ENCODE assay signal across 8 cellular contexts in genomic region chr1:39214998-39215873, GRCh38. TPM values are rescaled to one million over a fixed set of nuclear protein-coding genes. Genes with fewer than 3 reads are reported as not detected.
DNase-seq lines count a peak whose midpoint lies in the region; ATAC-seq and TF ChIP-seq lines count a peak whose summit lies in the region.

No MANE protein-coding gene starts in this region.

- WGBS in heart left ventricle, 4 donors: 36 to 58% (median 55%) methylated on average over 11 of the region's 11 CpGs

- no peaks in the 10 kb centered on the region for H3K27me3 ChIP-seq in heart left ventricle

- H3K4me1 ChIP-seq in heart left ventricle: peaks cover 3 to 85% (median 69%) of the 10 kb centered on the region in 12 donors

- H3K4me3 Mint-ChIP-seq in activated CD4-positive, alpha-beta memory T cell treated with anti-CD3 and anti-CD28 coated beads for 36 hours: peak overlapping the region; percentile 88
- H3K4me3 Mint-ChIP-seq in stimulated activated effector memory CD8-positive, alpha-beta T cell treated with anti-CD3 and anti-CD28 coated beads, Interleukin-12 subunit alpha, Interleukin-12 subunit beta, amount 100 ng/mL, for 72 hours: peak overlapping the region; percentile 84

- H3K36me3 Mint-ChIP-seq in activated CD4-positive, alpha-beta memory T cell treated with anti-CD3 and anti-CD28 coated beads for 36 hours: peaks cover 27% of the 10 kb centered on the region
- peaks cover 52% of the 10 kb centered on the region for H3K36me3 Mint-ChIP-seq in stimulated activated effector memory CD8-positive, alpha-beta T cell treated with anti-CD3 and anti-CD28 coated beads, Interleukin-12 subunit alpha, Interleukin-12 subunit beta, amount 100 ng/mL, for 72 hours

- H3K4me1 Mint-ChIP-seq in activated CD4-positive, alpha-beta memory T cell treated with anti-CD3 and anti-CD28 coated beads for 36 hours (ENCODE audit: low read depth): peaks cover 54% of the 10 kb centered on the region
- H3K4me1 Mint-ChIP-seq in stimulated activated effector memory CD8-positive, alpha-beta T cell treated with anti-CD3 and anti-CD28 coated beads, Interleukin-12 subunit alpha, Interleukin-12 subunit beta, amount 100 ng/mL, for 72 hours: peaks cover 43% of the 10 kb centered on the region

- H3K9me3 Mint-ChIP-seq in activated CD4-positive, alpha-beta memory T cell treated with anti-CD3 and anti-CD28 coated beads for 36 hours: peaks cover 4% of the 10 kb centered on the region
- H3K9me3 Mint-ChIP-seq in stimulated activated effector memory CD8-positive, alpha-beta T cell treated with anti-CD3 and anti-CD28 coated beads, Interleukin-12 subunit alpha, Interleukin-12 subunit beta, amount 100 ng/mL, for 72 hours: no peaks in the 10 kb centered on the region

- no peak for TF ChIP-seq CTCF in heart left ventricle (IDR thresholded peaks at IDR 0.05)

- H3K27me3 Mint-ChIP-seq in activated CD4-positive, alpha-beta memory T cell treated with anti-CD3 and anti-CD28 coated beads for 36 hours: no peaks in the 10 kb centered on the region

- CTCF ChIA-PET in activated CD4-positive, alpha-beta memory T cell treated with anti-CD3 and anti-CD28 coated beads for 36 hours (lab: Charles Lee): interaction anchor here (0.6 to 8.1 kb wide), 12 partner anchors 9 to 196 kb away, joined by 3 to 59 read pairs (median 4); partner anchors contain the start of gene MACF1

- POLR2A ChIA-PET in activated CD4-positive, alpha-beta memory T cell treated with anti-CD3 and anti-CD28 coated beads for 36 hours (lab: Charles Lee): interaction anchor here (0.5 to 7.4 kb wide), 12 partner anchors 9 to 35 kb away, joined by 3 to 93 read pairs (median 3); partner anchors contain the start of gene MACF1

- no peaks in the 10 kb centered on the region for H3K9me3 ChIP-seq in heart left ventricle

- no peaks in the 10 kb centered on the region for H3K36me3 ChIP-seq in heart left ventricle

- H3K27ac Mint-ChIP-seq in activated CD4-positive, alpha-beta memory T cell treated with anti-CD3 and anti-CD28 coated beads for 36 hours: peak overlapping the region; percentile 88
- peak overlapping the region; percentile 87 for H3K27ac Mint-ChIP-seq in stimulated activated effector memory CD8-positive, alpha-beta T cell treated with anti-CD3 and anti-CD28 coated beads, Interleukin-12 subunit alpha, Interleukin-12 subunit beta, amount 100 ng/mL, for 72 hours

- peak overlapping the region in 11 of 12 donors; percentile 73 to 92 (median 81) for H3K27ac ChIP-seq in heart left ventricle

- TF ChIP-seq POLR2A in heart left ventricle (IDR thresholded peaks at IDR 0.05): no peak

- H3K4me3 ChIP-seq in heart left ventricle: peak overlapping the region in 9 of 12 donors; percentile 13 to 57 (median 34)

- intact Hi-C loops in activated CD4-positive, alpha-beta memory T cell treated with anti-CD3 and anti-CD28 coated beads for 36 hours (cut with micrococcal nuclease): loop anchor here (1.0 kb wide), 2 partner anchors 10 to 19 kb away; no protein-coding TSS in a partner anchor
- intact Hi-C loops in heart left ventricle (cut with DNase I): loop anchor here in 1 of 10 donors (5.0 kb wide), 1 partner anchor 42 kb away; no protein-coding TSS in a partner anchor

- ATAC-seq in HG03520 (IDR thresholded peaks at IDR 0.05; ENCODE audit: unreplicated experiment): peak; percentile 46
- ATAC-seq in heart left ventricle: peak; percentile 43 to 70 (median 52)
- peak; percentile 74 for ATAC-seq in stimulated activated effector memory CD8-positive, alpha-beta T cell treated with anti-CD3 and anti-CD28 coated beads, Interleukin-12 subunit alpha, Interleukin-12 subunit beta, amount 100 ng/mL, for 72 hours
- no peak for ATAC-seq in HG03457 (IDR thresholded peaks at IDR 0.05; ENCODE audit: unreplicated experiment)

- DNase-seq in AML-193 (lab: John Stamatoyannopoulos, UW): peak; percentile 66
- peak; percentile 58 for DNase-seq in GM19238 (ENCODE audit: insufficient read length, low spot score)
- DNase-seq in activated CD4-positive, alpha-beta memory T cell treated with anti-CD3 and anti-CD28 coated beads for 36 hours: peak; percentile 65
- DNase-seq in heart left ventricle: peak in 3 of 5 donors; percentile 33 to 57 (median 40)
- peak in 1 of 2 donors; percentile 64 for DNase-seq in stimulated activated effector memory CD8-positive, alpha-beta T cell treated with anti-CD3 and anti-CD28 coated beads, Interleukin-12 subunit alpha, Interleukin-12 subunit beta, amount 100 ng/mL, for 72 hours (ENCODE audit: low spot score in 2 of 2)
- no peak for DNase-seq in COLO829 (ENCODE audit: low spot score)

RNA-seq across cellular contexts. Expression of gene MACF1, which starts 10.7 kb away (rescaled TPM):
- total RNA-seq in activated CD4-positive, alpha-beta memory T cell treated with anti-CD3 and anti-CD28 coated beads for 36 hours: 100 to 1,000 TPM; 239 to 240 TPM
- 100 to 1,000 TPM; 183 to 436 (median 290) TPM for total RNA-seq in heart left ventricle
- polyA plus RNA-seq in heart left ventricle: 100 to 1,000 TPM; 102 to 120 TPM
